Comparison of ENCODE assay signal across 9 cellular contexts in genomic region chr1:31605908-31606427, GRCh38. TPM values are rescaled to one million over a fixed set of nuclear protein-coding genes. Genes with fewer than 3 reads are reported as not detected.
A peak's percentile ranks its signal among the peaks of the same experiment; 100 is the strongest.
DNase-seq lines count a peak whose midpoint lies in the region; ATAC-seq lines count a peak whose summit lies in the region.
"Had no signal": no experiment of that assay in that cellular context is flagged by ENCODE, and none has a peak within 500 bp of the region (broad histone marks: within the 10 kb centered on the region; RNA-seq: fewer than 3 reads in every experiment).

No MANE protein-coding gene starts in this region.

- intact Hi-C loops in left ventricle myocardium superior (cut with micrococcal nuclease): no loop called here

- no peak overlapping the region for H3K4me3 Mint-ChIP-seq in activated CD4-positive, alpha-beta memory T cell treated with anti-CD3 and anti-CD28 coated beads, Interleukin-2, amount 10 ng/mL, durations not matched to agents 7 days and 5 days
- H3K4me3 Mint-ChIP-seq: T-cell had no signal

- POLR2A ChIA-PET in activated CD4-positive, alpha-beta memory T cell treated with anti-CD3 and anti-CD28 coated beads, Interleukin-2, amount 10 ng/mL, durations not matched to agents 7 days and 5 days (lab: Charles Lee): interaction anchor here (1.1 kb wide), 1 partner anchor 39 kb away, joined by 4 read pairs; the partner anchor contains the start of gene PEF1

- peaks cover 12% of the 10 kb centered on the region for H3K4me1 Mint-ChIP-seq in activated CD4-positive, alpha-beta memory T cell treated with anti-CD3 and anti-CD28 coated beads, Interleukin-2, amount 10 ng/mL, durations not matched to agents 7 days and 5 days

- H3K9me3 Mint-ChIP-seq in activated CD4-positive, alpha-beta memory T cell treated with anti-CD3 and anti-CD28 coated beads, Interleukin-2, amount 10 ng/mL, durations not matched to agents 7 days and 5 days: no peaks in the 10 kb centered on the region
- H3K9me3 Mint-ChIP-seq: T-cell had no signal

- CTCF ChIA-PET in activated CD4-positive, alpha-beta memory T cell treated with anti-CD3 and anti-CD28 coated beads, Interleukin-2, amount 10 ng/mL, durations not matched to agents 7 days and 5 days (lab: Charles Lee): interaction anchor here (0.9 kb wide), 1 partner anchor 13 kb away, joined by 4 read pairs; no protein-coding TSS in a partner anchor

- H3K36me3 Mint-ChIP-seq in activated CD4-positive, alpha-beta memory T cell treated with anti-CD3 and anti-CD28 coated beads, Interleukin-2, amount 10 ng/mL, durations not matched to agents 7 days and 5 days (ENCODE audit: low read depth): no peaks in the 10 kb centered on the region
- H3K36me3 Mint-ChIP-seq: T-cell had no signal

- H3K27ac Mint-ChIP-seq in activated CD4-positive, alpha-beta memory T cell treated with anti-CD3 and anti-CD28 coated beads, Interleukin-2, amount 10 ng/mL, durations not matched to agents 7 days and 5 days: no peak overlapping the region
- H3K27ac Mint-ChIP-seq: T-cell had no signal

- ATAC-seq in HG02970 (IDR thresholded peaks at IDR 0.05; ENCODE audit: low FRiP score, unreplicated experiment) (peak; percentile 95), left ventricle myocardium superior (no peak)
- ATAC-seq: T-cell had no signal

- DNase-seq in SKM-1 treated with dmso at 0.1 percent for 144 hours (lab: John Stamatoyannopoulos, UW; ENCODE audit: unreplicated experiment) (peak; percentile 42), SKM-1 (lab: John Stamatoyannopoulos, UW; ENCODE audit: unreplicated experiment) (no peak), left ventricle myocardium superior (no peak), dedifferentiated amniotic fluid mesenchymal stem cell (ENCODE audit: extremely low spot score) (no peak), NCI-H1436 treated with DMSO at 0.1 percent for 48 hours (lab: John Stamatoyannopoulos, UW) (no peak)
- DNase-seq in activated CD4-positive, alpha-beta memory T cell treated with anti-CD3 and anti-CD28 coated beads, Interleukin-2, amount 10 ng/mL, durations not matched to agents 7 days and 5 days: peak; percentile 47
- peak; percentile 22 to 24 for DNase-seq in stimulated activated CD4-positive, alpha-beta T cell treated with anti-CD3 and anti-CD28 coated beads, Interleukin-4, amount 100 ng/mL, for 48 hours (ENCODE audit: low read depth in 2 of 2)

- H3K27me3 Mint-ChIP-seq in activated CD4-positive, alpha-beta memory T cell treated with anti-CD3 and anti-CD28 coated beads, Interleukin-2, amount 10 ng/mL, durations not matched to agents 7 days and 5 days: peaks cover 13% of the 10 kb centered on the region

RNA-seq across cellular contexts. Expression of gene HCRTR1, which starts 11.5 kb away (rescaled TPM):
- not detected for total RNA-seq in activated CD4-positive, alpha-beta memory T cell treated with anti-CD3 and anti-CD28 coated beads, Interleukin-2, amount 10 ng/mL, durations not matched to agents 7 days and 5 days
- total RNA-seq in left ventricle myocardium superior: 0.67 TPM
- total RNA-seq: T-cell had no signal

RNA-seq across cellular contexts. Expression of gene TINAGL1, which starts 29.7 kb away (rescaled TPM):
- not detected for total RNA-seq in activated CD4-positive, alpha-beta memory T cell treated with anti-CD3 and anti-CD28 coated beads, Interleukin-2, amount 10 ng/mL, durations not matched to agents 7 days and 5 days
- total RNA-seq in left ventricle myocardium superior: 274 TPM

RNA-seq across cellular contexts. Expression of gene PEF1, which starts 38.7 kb away (rescaled TPM):
- 10 to 100 TPM; 50.4 to 50.5 TPM for total RNA-seq in activated CD4-positive, alpha-beta memory T cell treated with anti-CD3 and anti-CD28 coated beads, Interleukin-2, amount 10 ng/mL, durations not matched to agents 7 days and 5 days
- 34.1 TPM for total RNA-seq in left ventricle myocardium superior

Comparison
In these comparisons a context has a peak if more than half of its experiments do, and no peak if none do; other contexts are left out.
1. DNase-seq: peak in SKM-1 treated with dmso at 0.1 percent for 144 hours (single experiment), activated CD4-positive, alpha-beta memory T cell treated with anti-CD3 and anti-CD28 coated beads, Interleukin-2, amount 10 ng/mL, durations not matched to agents 7 days and 5 days (single experiment) and stimulated activated CD4-positive, alpha-beta T cell treated with anti-CD3 and anti-CD28 coated beads, Interleukin-4, amount 100 ng/mL, for 48 hours (2 of 2); none in SKM-1 (single experiment), left ventricle myocardium superior (single experiment), dedifferentiated amniotic fluid mesenchymal stem cell (single experiment) and NCI-H1436 treated with DMSO at 0.1 percent for 48 hours (single experiment).
2. RNA of gene TINAGL1, which starts 29.7 kb away (total RNA-seq): 274 TPM in left ventricle myocardium superior (single experiment); not detected in activated CD4-positive, alpha-beta memory T cell treated with anti-CD3 and anti-CD28 coated beads, Interleukin-2, amount 10 ng/mL, durations not matched to agents 7 days and 5 days; every median in the first group is over 100 times any median in the second.